ENCODE assay signal across 12 cellular contexts in genomic region chr1:89260042-89260441, GRCh38. TPM values are rescaled to one million over a fixed set of nuclear protein-coding genes. Genes with fewer than 3 reads are reported as not detected.
DNase-seq lines count a peak whose midpoint lies in the region; ATAC-seq and TF ChIP-seq lines count a peak whose summit lies in the region.
"Had no signal": no experiment of that assay in that cellular context is flagged by ENCODE, and none has a peak within 500 bp of the region (broad histone marks: within the 10 kb centered on the region; RNA-seq: fewer than 3 reads in every experiment).

No MANE protein-coding gene starts in this region.

- 85% methylated on average over 4 of the region's 4 CpGs for WGBS in right cardiac atrium

- no peaks in the 10 kb centered on the region for H3K27me3 Mint-ChIP-seq in CD4-positive, CD25-positive, alpha-beta regulatory T cell

- peaks cover 74% of the 10 kb centered on the region for H3K4me1 ChIP-seq in CD4-positive, CD25-positive, alpha-beta regulatory T cell (ENCODE audit: control insufficient read depth, insufficient read depth, low read length, poor library complexity, severe bottlenecking)
- H3K4me1 ChIP-seq in right cardiac atrium (ENCODE audit: control insufficient read depth, insufficient read depth, low read length): peaks cover 2% of the 10 kb centered on the region
- H3K4me1 ChIP-seq: body of pancreas, Caco-2, thyroid gland had no signal

- peak overlapping the region; percentile 66 to 96 (median 90) for H3K27ac Mint-ChIP-seq in CD4-positive, CD25-positive, alpha-beta regulatory T cell

- peak in 1 of 3 donors; percentile 42 for DNase-seq in CD4-positive, CD25-positive, alpha-beta regulatory T cell
- DNase-seq in NCI-H69 (lab: John Stamatoyannopoulos, UW) (peak; percentile 87), right cardiac atrium (no peak), HuH-7.5 (ENCODE audit: low spot score) (no peak)
- DNase-seq in effector CD4-positive, alpha-beta T cell: no peak
- DNase-seq: body of pancreas, Caco-2, thyroid gland had no signal

- H3K4me1 Mint-ChIP-seq in CD4-positive, CD25-positive, alpha-beta regulatory T cell: peaks cover 45 to 74% (median 66%) of the 10 kb centered on the region in 4 donors

- peaks cover 0 to 4% of the 10 kb centered on the region in 2 experiments for H3K9me3 ChIP-seq in CD4-positive, CD25-positive, alpha-beta regulatory T cell (ENCODE audit: control insufficient read depth in 2 of 2, low read length in 2 of 2)
- H3K9me3 ChIP-seq in right cardiac atrium (ENCODE audit: control insufficient read depth, low read length): no peaks in the 10 kb centered on the region
- H3K9me3 ChIP-seq: body of pancreas, Caco-2, thyroid gland had no signal

- no peak for TF ChIP-seq CTCF in 22Rv1 (IDR thresholded peaks at IDR 0.05)

- H3K27ac ChIP-seq in 22Rv1: peak overlapping the region; percentile 86
- peak overlapping the region; percentile 65 for H3K27ac ChIP-seq in CD4-positive, CD25-positive, alpha-beta regulatory T cell (ENCODE audit: insufficient read depth, low read length, poor library complexity, severe bottlenecking)
- H3K27ac ChIP-seq in right cardiac atrium (ENCODE audit: low read length): peak overlapping the region; percentile 82
- H3K27ac ChIP-seq: body of pancreas, thyroid gland had no signal

- no peaks in the 10 kb centered on the region for H3K27me3 ChIP-seq in CD4-positive, CD25-positive, alpha-beta regulatory T cell (ENCODE audit: control insufficient read depth, insufficient read depth, low read length)
- no peaks in the 10 kb centered on the region for H3K27me3 ChIP-seq in right cardiac atrium (ENCODE audit: control insufficient read depth, insufficient read depth)
- H3K27me3 ChIP-seq: body of pancreas, thyroid gland had no signal

- intact Hi-C loops in right cardiac atrium (cut with DNase I): loop anchor here in 1 of 4 donors (10.0 kb wide), 1 partner anchor 195 kb away; no protein-coding TSS in a partner anchor

- H3K9me3 Mint-ChIP-seq in CD4-positive, CD25-positive, alpha-beta regulatory T cell: peaks cover 0 to 5% (median 0%) of the 10 kb centered on the region in 7 donors

- peak in 1 of 2 donors; percentile 13 for ATAC-seq in CD4-positive, CD25-positive, alpha-beta regulatory T cell (ENCODE audit: low read depth in 2 of 2)
- no peak for ATAC-seq in right cardiac atrium
- ATAC-seq in HG03108 (IDR thresholded peaks at IDR 0.05; ENCODE audit: unreplicated experiment): no peak
- no peak for ATAC-seq in GM21390 (IDR thresholded peaks at IDR 0.05; ENCODE audit: unreplicated experiment)
- ATAC-seq: body of pancreas, left colon had no signal

- H3K36me3 ChIP-seq in CD4-positive, CD25-positive, alpha-beta regulatory T cell (ENCODE audit: control insufficient read depth, insufficient read depth, low read length): peaks cover 80% of the 10 kb centered on the region
- H3K36me3 ChIP-seq: thyroid gland had no signal

- H3K36me3 Mint-ChIP-seq in CD4-positive, CD25-positive, alpha-beta regulatory T cell: peaks cover 55% of the 10 kb centered on the region

- H3K4me3 Mint-ChIP-seq in CD4-positive, CD25-positive, alpha-beta regulatory T cell: peak overlapping the region; percentile 68 to 90 (median 82)

- peak overlapping the region; percentile 46 for H3K4me3 ChIP-seq in CD4-positive, CD25-positive, alpha-beta regulatory T cell (ENCODE audit: low read depth, low read length)
- no peak overlapping the region for H3K4me3 ChIP-seq in right cardiac atrium (ENCODE audit: low read length)
- H3K4me3 ChIP-seq: body of pancreas, thyroid gland had no signal

RNA-seq across cellular contexts. Expression of gene GBP5, which starts 12.6 kb away (rescaled TPM):
- 425 TPM for total RNA-seq in CD4-positive, CD25-positive, alpha-beta regulatory T cell
- polyA plus RNA-seq in CD4-positive, CD25-positive, alpha-beta regulatory T cell: 100 to 1,000 TPM; 201 to 381 (median 293) TPM
- 1 to 10 TPM in 2 of 4 donors, under 1 TPM in 2; 0.75 to 2.0 (median 1.2) TPM for total RNA-seq in right cardiac atrium
- polyA plus RNA-seq in right cardiac atrium: 0.48 TPM
- total RNA-seq: Caco-2 had no signal

Comparison
In these comparisons a context has a peak if more than half of its experiments do, and no peak if none do; other contexts are left out.
1. RNA of gene GBP5, which starts 12.6 kb away (total RNA-seq): 425 TPM in CD4-positive, CD25-positive, alpha-beta regulatory T cell (single experiment); 0.75 to 2.0 TPM in right cardiac atrium; every median in the first group is over 100 times any median in the second.
2. Peak in every context shown above with its lines, with median percentiles within 50 percentile points of each other: H3K27ac ChIP-seq.